12 cellular contexts compared by ENCODE assay signal in genomic region chr7:44387427-44387826, GRCh38.
"Had no signal": no experiment of that assay in that cellular context is flagged by ENCODE, and none has a peak within 500 bp of the region (broad histone marks: within the 10 kb centered on the region; RNA-seq: fewer than 3 reads in every experiment).

No MANE protein-coding gene starts in this region.

- H3K4me1 Mint-ChIP-seq: activated CD4-positive, alpha-beta memory T cell treated with anti-CD3 and anti-CD28 coated beads, Interleukin-2, amount 10 ng/mL, durations not matched to agents 7 days and 5 days; T-cell had no signal

- H3K27ac ChIP-seq: cardiac muscle cell, heart left ventricle, SK-N-MC, upper lobe of right lung, VCaP had no signal

- H3K4me1 ChIP-seq: upper lobe of right lung had no signal

- H3K9me3 ChIP-seq: heart left ventricle, upper lobe of right lung had no signal

- H3K4me3 ChIP-seq: cardiac muscle cell, heart left ventricle, SK-N-MC, upper lobe of right lung had no signal

- H3K4me3 Mint-ChIP-seq: activated CD4-positive, alpha-beta memory T cell treated with anti-CD3 and anti-CD28 coated beads, Interleukin-2, amount 10 ng/mL, durations not matched to agents 7 days and 5 days; nephron progenitor cell; T-cell had no signal

- H3K27me3 Mint-ChIP-seq: activated CD4-positive, alpha-beta memory T cell treated with anti-CD3 and anti-CD28 coated beads, Interleukin-2, amount 10 ng/mL, durations not matched to agents 7 days and 5 days; T-cell had no signal

- H3K27ac Mint-ChIP-seq: activated CD4-positive, alpha-beta memory T cell treated with anti-CD3 and anti-CD28 coated beads, Interleukin-2, amount 10 ng/mL, durations not matched to agents 7 days and 5 days had no signal

- H3K9me3 Mint-ChIP-seq: activated CD4-positive, alpha-beta memory T cell treated with anti-CD3 and anti-CD28 coated beads, Interleukin-2, amount 10 ng/mL, durations not matched to agents 7 days and 5 days; nephron progenitor cell; T-cell had no signal

- ATAC-seq: heart left ventricle, left colon, T-cell, upper lobe of right lung had no signal

- DNase-seq: activated effector memory CD4-positive, alpha-beta T cell treated with anti-CD3 and anti-CD28 coated beads, Interleukin-2, amount 50 U/mL, for 16 hours; heart left ventricle; nephron progenitor cell; stimulated activated CD4-positive, alpha-beta T cell treated with anti-CD3 and anti-CD28 coated beads, Interleukin-4, amount 100 ng/mL, for 4 hours; T-cell; T1000; upper lobe of right lung had no signal

- H3K27me3 ChIP-seq: cardiac muscle cell, heart left ventricle, upper lobe of right lung had no signal
